2 cellular contexts compared by ENCODE assay signal in the genomic region with DNA sequence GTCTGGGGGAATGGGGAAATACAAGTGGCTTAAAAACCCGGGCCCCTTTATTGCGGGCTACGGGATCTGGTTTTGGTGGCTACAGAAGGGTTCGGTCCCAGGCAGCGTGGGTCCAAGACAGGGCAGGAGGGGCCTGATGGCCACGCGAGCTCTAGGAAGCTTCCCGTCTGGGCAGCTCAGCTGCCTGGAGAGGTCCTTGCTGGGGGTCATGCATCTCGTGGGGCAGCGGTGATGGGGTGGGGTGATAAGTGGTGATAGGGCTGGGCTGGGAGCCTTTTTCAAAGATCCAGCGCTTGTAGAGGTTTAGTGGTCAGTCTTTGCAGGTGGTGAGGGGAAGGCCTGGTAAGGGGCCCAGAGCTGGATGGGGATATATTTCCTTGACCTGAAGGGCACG.
TF ChIP-seq lines count a peak whose summit lies in the region.

No MANE protein-coding gene starts in this region.

TF ChIP-seq in SK-N-SH, 30 proteins besides CTCF, POLR2A, EP300 and RAD21 (continued from another document):
- TF ChIP-seq, protein P1, sequence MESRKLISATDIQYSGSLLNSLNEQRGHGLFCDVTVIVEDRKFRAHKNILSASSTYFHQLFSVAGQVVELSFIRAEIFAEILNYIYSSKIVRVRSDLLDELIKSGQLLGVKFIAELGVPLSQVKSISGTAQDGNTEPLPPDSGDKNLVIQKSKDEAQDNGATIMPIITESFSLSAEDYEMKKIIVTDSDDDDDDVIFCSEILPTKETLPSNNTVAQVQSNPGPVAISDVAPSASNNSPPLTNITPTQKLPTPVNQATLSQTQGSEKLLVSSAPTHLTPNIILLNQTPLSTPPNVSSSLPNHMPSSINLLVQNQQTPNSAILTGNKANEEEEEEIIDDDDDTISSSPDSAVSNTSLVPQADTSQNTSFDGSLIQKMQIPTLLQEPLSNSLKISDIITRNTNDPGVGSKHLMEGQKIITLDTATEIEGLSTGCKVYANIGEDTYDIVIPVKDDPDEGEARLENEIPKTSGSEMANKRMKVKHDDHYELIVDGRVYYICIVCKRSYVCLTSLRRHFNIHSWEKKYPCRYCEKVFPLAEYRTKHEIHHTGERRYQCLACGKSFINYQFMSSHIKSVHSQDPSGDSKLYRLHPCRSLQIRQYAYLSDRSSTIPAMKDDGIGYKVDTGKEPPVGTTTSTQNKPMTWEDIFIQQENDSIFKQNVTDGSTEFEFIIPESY (IDR thresholded peaks at IDR 0.05; ENCODE audit: borderline replicate concordance, low read depth): no peak
- TF ChIP-seq TEAD4 (IDR thresholded peaks at IDR 0.05; ENCODE audit: borderline replicate concordance, insufficient read depth): no peak
- no peak for TF ChIP-seq TCF12 (IDR thresholded peaks at IDR 0.05)
- TF ChIP-seq USF2 (IDR thresholded peaks at IDR 0.05; ENCODE audit: borderline replicate concordance, low read depth, low read length): no peak
- no peak for TF ChIP-seq IRF3 (IDR thresholded peaks at IDR 0.05; ENCODE audit: low read depth, low read length)
- TF ChIP-seq EZH2phosphoT487 (IDR thresholded peaks at IDR 0.05; ENCODE audit: borderline replicate concordance, low read depth): no peak
- no peak for TF ChIP-seq RXRA (IDR thresholded peaks at IDR 0.05; ENCODE audit: borderline replicate concordance, low read depth)
- no peak for TF ChIP-seq ELF1 (IDR thresholded peaks at IDR 0.05)

TF ChIP-seq in SK-N-SH treated with all-trans-retinoic acid at 6 μM for 48 hours, 23 proteins besides CTCF, POLR2A, EP300 and RAD21 (continued from another document):
- TF ChIP-seq GLIS3 (CRISPR knock-in tag; IDR thresholded peaks at IDR 0.05) (no peak), TCF4 (CRISPR knock-in tag; IDR thresholded peaks at IDR 0.05; ENCODE audit: borderline replicate concordance) (no peak), CREB5 (CRISPR knock-in tag; IDR thresholded peaks at IDR 0.05; ENCODE audit: low read depth) (no peak), OSR1 (CRISPR knock-in tag; IDR thresholded peaks at IDR 0.05) (no peak), TSHZ2 (CRISPR knock-in tag; IDR thresholded peaks at IDR 0.05) (no peak), ZFP3 (CRISPR knock-in tag; IDR thresholded peaks at IDR 0.05) (no peak), ARNTL (CRISPR knock-in tag; IDR thresholded peaks at IDR 0.05; ENCODE audit: borderline replicate concordance, low read depth) (no peak)
- TF ChIP-seq, protein P2, sequence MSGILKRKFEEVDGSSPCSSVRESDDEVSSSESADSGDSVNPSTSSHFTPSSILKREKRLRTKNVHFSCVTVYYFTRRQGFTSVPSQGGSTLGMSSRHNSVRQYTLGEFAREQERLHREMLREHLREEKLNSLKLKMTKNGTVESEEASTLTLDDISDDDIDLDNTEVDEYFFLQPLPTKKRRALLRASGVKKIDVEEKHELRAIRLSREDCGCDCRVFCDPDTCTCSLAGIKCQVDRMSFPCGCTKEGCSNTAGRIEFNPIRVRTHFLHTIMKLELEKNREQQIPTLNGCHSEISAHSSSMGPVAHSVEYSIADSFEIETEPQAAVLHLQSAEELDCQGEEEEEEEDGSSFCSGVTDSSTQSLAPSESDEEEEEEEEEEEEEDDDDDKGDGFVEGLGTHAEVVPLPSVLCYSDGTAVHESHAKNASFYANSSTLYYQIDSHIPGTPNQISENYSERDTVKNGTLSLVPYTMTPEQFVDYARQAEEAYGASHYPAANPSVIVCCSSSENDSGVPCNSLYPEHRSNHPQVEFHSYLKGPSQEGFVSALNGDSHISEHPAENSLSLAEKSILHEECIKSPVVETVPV (CRISPR knock-in tag; IDR thresholded peaks at IDR 0.05): no peak
